In genomic region chr3:122978569-122978968, GRCh38 we compare ENCODE assay signal across 1 cellular context.
TF ChIP-seq lines count a peak whose summit lies in the region.

No MANE protein-coding gene starts in this region.

TF ChIP-seq in HepG2, 621 proteins besides CTCF, POLR2A, EP300 and RAD21:
- TF ChIP-seq CEBPG (CRISPR knock-in tag; IDR thresholded peaks at IDR 0.05) (no peak), MAFF (IDR thresholded peaks at IDR 0.05; ENCODE audit: low read depth, low read length) (no peak), ZMAT3 (CRISPR knock-in tag; conservative IDR thresholded peaks at IDR 0.05) (no peak), NR2C2 (CRISPR knock-in tag; IDR thresholded peaks at IDR 0.05; ENCODE audit: borderline replicate concordance) (no peak)
